16 cellular contexts compared by ENCODE assay signal in the genomic region with DNA sequence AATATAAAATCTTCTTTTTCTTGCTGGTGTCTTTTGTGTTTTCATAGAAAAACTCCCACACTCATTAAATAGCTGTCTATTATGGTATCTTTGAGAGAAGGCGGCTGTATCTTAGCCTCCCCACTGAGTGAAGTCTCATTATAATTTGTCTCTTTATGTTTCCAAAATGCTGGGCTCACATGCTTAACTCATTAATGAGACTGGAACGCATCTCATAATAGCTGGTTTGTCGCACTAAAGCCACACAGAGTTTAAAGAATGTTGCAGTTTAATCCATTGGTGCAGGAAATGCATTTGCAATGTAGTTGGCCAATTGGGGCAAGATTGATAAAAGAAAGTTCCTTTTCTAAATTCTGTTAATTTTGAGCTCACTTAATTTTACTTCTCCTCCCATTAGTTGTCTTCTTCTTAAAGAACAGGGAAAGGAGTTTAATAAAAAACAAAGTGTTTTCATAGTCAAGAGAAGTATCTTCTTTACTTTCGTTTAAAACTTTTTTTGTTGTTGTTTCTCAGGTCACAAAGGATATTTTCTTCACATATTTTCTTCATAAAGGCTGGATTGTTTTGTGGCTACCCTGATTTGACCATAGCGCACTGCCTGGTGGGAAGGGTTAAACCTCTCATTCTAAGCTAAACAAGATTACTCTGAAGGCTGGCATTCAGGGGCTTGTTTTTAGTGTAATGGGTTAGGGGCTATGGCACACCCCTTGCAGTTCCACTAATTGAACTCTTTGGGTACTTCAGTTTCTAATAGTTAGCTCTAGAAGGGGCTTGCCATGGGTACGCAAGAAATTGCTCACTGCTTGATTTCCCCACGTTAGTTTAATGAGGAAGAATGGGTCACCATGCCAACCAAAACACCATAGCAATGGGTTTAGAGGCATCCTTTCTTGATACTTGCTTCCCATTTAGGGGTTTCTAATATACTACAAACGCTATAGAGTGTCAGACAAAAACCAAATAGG.
"Had no signal": no experiment of that assay in that cellular context is flagged by ENCODE, and none has a peak within 500 bp of the region (broad histone marks: within the 10 kb centered on the region; RNA-seq: fewer than 3 reads in every experiment).

No MANE protein-coding gene starts in this region.

- ATAC-seq: activated T-helper 17 cell treated with anti-CD3 and anti-CD28 coated beads, Interleukin-2, amount 50 U/mL, for 72 hours; body of pancreas; foreskin keratinocyte; heart left ventricle; left colon; right lobe of liver; stimulated activated effector memory CD8-positive, alpha-beta T cell treated with anti-CD3 and anti-CD28 coated beads, Interleukin-12 subunit alpha, Interleukin-12 subunit beta, amount 100 ng/mL, for 72 hours; T-helper 17 cell had no signal

- DNase-seq: activated B cell treated with CpG ODN at 0.5 μM for 24 hours; activated CD4-positive, alpha-beta T cell treated with anti-CD3 and anti-CD28 coated beads, Interleukin-2, amount 10 ng/mL, durations not matched to agents 7 days and 5 days; activated CD8-positive, alpha-beta memory T cell treated with anti-CD3 and anti-CD28 coated beads for 24 hours; activated naive CD4-positive, alpha-beta T cell treated with anti-CD3 and anti-CD28 coated beads, Interleukin-2, amount 10 ng/mL, durations not matched to agents 7 days and 5 days; adrenal gland; body of pancreas; foreskin keratinocyte; heart left ventricle; left colon; naive B cell; right lobe of liver; T-helper 17 cell; transverse colon had no signal

- FAIRE-seq: TTC549 had no signal
